Comparison of ENCODE assay signal across 23 cellular contexts in the genomic region with DNA sequence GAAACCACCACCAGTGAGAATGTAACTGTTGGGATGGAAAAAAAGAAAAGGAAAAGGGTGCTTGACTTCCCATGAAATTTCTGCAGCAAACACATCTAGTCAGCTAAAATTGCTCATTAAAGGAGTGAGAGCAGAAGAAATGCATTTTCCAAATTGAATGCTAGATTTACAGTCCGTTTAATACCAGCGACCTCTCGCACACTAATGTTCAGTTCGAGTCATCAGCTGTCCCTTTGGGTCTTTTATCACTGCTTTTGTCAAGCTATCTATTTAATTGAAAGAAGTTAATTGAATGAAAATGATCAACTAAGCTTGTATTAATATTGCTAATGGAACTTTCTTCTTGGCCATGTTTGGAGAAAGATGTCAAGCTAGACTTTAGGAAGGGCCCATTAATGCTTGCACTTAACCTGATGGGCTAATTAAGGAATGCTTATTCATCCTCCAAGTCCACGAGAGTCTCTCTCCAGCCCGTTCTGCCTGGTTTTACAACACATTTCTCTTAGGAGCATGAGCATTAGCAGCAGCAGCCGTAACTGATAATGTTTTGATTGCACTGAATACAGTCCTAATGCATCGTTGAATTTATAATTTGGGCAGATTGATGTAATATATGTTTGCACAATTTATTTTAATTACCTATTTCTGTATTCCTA.
A peak's percentile ranks its signal among the peaks of the same experiment; 100 is the strongest.
DNase-seq lines count a peak whose midpoint lies in the region; FAIRE-seq and TF ChIP-seq lines count a peak whose summit lies in the region.
"Had no signal": no experiment of that assay in that cellular context is flagged by ENCODE, and none has a peak within 500 bp of the region (broad histone marks: within the 10 kb centered on the region; RNA-seq: fewer than 3 reads in every experiment).

No MANE protein-coding gene starts in this region.

- no peaks in the 10 kb centered on the region for H3K27me3 ChIP-seq in WERI-Rb-1 (ENCODE audit: insufficient read depth, low read depth, severe bottlenecking)
- H3K27me3 ChIP-seq: BLaER1 treated with 17β-estradiol and CSF1 and Interleukin-3, amounts not matched to agents 10 nM and 100 nM had no signal

- TF ChIP-seq CTCF in WERI-Rb-1 (IDR thresholded peaks at IDR 0.05; ENCODE audit: low read depth, low read length): no peak

- no peak overlapping the region for H3K4me3 ChIP-seq in WERI-Rb-1 (ENCODE audit: low read depth, low read length)
- H3K4me3 ChIP-seq: A549; BLaER1 treated with 17β-estradiol and CSF1 and Interleukin-3, amounts not matched to agents 10 nM and 100 nM had no signal

- peaks cover 46% of the 10 kb centered on the region for H3K36me3 ChIP-seq in WERI-Rb-1

- H3K27ac ChIP-seq in WERI-Rb-1: peak overlapping the region; percentile 51
- H3K27ac ChIP-seq: A549; BLaER1 treated with 17β-estradiol and CSF1 and Interleukin-3, amounts not matched to agents 10 nM and 100 nM; HL-60 had no signal

- H3K9me3 ChIP-seq in WERI-Rb-1 (ENCODE audit: severe bottlenecking): no peaks in the 10 kb centered on the region
- H3K9me3 ChIP-seq: A549; BLaER1 treated with 17β-estradiol and CSF1 and Interleukin-3, amounts not matched to agents 10 nM and 100 nM; SK-N-SH had no signal

- FAIRE-seq in islet of Langerhans (lab: Jason Lieb, UNC): peak; percentile 99
- FAIRE-seq: A549, GM12891, H54 had no signal

- peak; percentile 68 for DNase-seq in D341Med (ENCODE audit: low spot score)
- peak; percentile 80 for DNase-seq in DMS79 (lab: John Stamatoyannopoulos, UW)
- peak; percentile 24 for DNase-seq in WERI-Rb-1
- DNase-seq in cerebellar cortex (ENCODE audit: low spot score): no peak
- DNase-seq in HuH-7 (ENCODE audit: low spot score): no peak
- DNase-seq in NCI-H2227 (lab: John Stamatoyannopoulos, UW; ENCODE audit: unreplicated experiment): no peak
- DNase-seq: AML-193; CD4-positive, alpha-beta T cell; GF-D8; Karpas-422; NCI-H1105; NCI-H2029; NCI-H524 treated with DMSO at 0.1 percent for 48 hours; NCI-H774; SIG-M5; SK-N-SH; SW 1271 had no signal

Comparison
In these comparisons a context has a peak if more than half of its experiments do, and no peak if none do; other contexts are left out.
1. DNase-seq: peak in D341Med (single experiment), DMS79 (single experiment) and WERI-Rb-1 (single experiment); none in cerebellar cortex (single experiment), HuH-7 (single experiment) and NCI-H2227 (single experiment).